In the genomic region with DNA sequence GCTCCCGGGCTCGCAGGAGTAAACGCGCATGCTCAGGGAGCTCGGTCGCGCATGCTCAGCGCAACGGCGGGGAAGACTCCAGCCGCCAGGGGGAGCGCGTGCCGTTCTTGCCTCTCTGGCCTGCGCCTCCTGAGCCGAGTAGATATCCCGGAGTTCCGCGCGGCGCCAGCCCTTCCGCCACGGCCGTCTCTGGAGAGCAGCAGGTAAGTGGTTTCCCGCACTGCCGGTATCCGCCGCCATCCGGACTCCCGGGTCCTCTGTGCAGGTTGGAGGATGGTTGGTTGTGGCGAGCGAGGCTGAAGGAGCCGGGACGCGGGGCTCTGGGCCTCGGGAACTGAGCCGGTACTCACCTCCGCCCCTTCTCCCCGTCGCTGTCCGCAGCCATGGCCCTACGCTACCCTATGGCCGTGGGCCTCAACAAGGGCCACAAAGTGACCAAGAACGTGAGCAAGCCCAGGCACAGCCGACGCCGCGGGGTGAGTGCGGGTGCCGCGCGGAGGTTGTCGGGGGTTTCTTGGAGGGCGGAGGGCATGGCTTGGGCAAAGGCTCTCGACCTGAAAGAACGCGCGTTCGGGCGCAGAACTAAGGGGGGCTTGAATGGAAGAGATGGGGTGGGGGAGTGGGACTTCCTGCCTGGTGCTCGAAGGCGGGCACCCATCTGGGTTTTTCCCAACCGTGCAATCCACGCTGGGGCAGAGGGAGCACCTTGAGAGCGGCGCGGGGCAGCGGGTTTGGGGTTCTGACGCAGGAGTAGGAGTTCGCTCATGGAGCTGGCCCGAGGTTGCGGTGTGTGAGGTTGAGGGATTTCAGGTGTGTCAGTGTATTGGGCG, we compare ENCODE assay signal across 8 cellular contexts.
DNase-seq lines count a peak whose midpoint lies in the region; TF ChIP-seq lines count a peak whose summit lies in the region.

A gene (plus strand): TSS at position 171 of the 830 bp plus-strand sequence. CDS start 213 bp downstream, at position 384.

- H3K27ac ChIP-seq in SK-N-MC = peak within 1 kb of the TSS; percentile 97

- peaks cover 14% of the 10 kb centered on the region for H3K4me1 ChIP-seq in HAP-1

- H3K9me3 ChIP-seq in HAP-1 (no peaks in the 10 kb centered on the region), SK-N-MC (ENCODE audit: low read depth, low read length) (no peaks in the 10 kb centered on the region)

- H3K4me3 ChIP-seq in HAP-1 = peak within 1 kb of the TSS; percentile 98
- H3K4me3 ChIP-seq in NB4 (ENCODE audit: low read depth, low read length) = peak within 1 kb of the TSS; percentile 85
- peak within 1 kb of the TSS; percentile 100 for H3K4me3 ChIP-seq in SK-N-MC

- H3K36me3 ChIP-seq in HAP-1 (replicated peaks) (peaks cover 52% of the 10 kb centered on the region), SK-N-MC (ENCODE audit: insufficient read depth, low read length) (peaks cover 47% of the 10 kb centered on the region)

- H3K27me3 ChIP-seq in HAP-1 (ENCODE audit: low read depth) = no peaks in the 10 kb centered on the region

- DNase-seq in EL (peak; percentile 96), HAP-1 (ENCODE audit: low spot score in 2 of 2) (peak; percentile 92 to 99), NB4 (ENCODE audit: low read depth) (peak; percentile 92), SK-N-MC (ENCODE audit: low read depth, low spot score) (peak; percentile 81), germinal center (ENCODE audit: low spot score) (peak; percentile 95), non-pigmented ciliary epithelial cell (ENCODE audit: low read depth) (peak; percentile 77), superior temporal gyrus (ENCODE audit: extremely low spot score) (peak; percentile 98)
- DNase-seq in activated naive CD4-positive, alpha-beta T cell treated with anti-CD3 and anti-CD28 coated beads, Interleukin-2, amount 50 U/mL, for 16 hours = peak; percentile 97

- peak; percentile 67 for TF ChIP-seq CTCF in NB4 (IDR thresholded peaks at IDR 0.05; ENCODE audit: low read depth, low read length)

- TF ChIP-seq POLR2A in NB4 (IDR thresholded peaks at IDR 0.05; ENCODE audit: extremely low read depth, insufficient read length) = peak; percentile 97

- in situ Hi-C loops in HAP-1 (cut with MboI; ENCODE audit: low sequenced_read_pairs) = no loop called here

- peak within 1 kb of the TSS; percentile 100 for H3K9ac ChIP-seq in SK-N-MC (ENCODE audit: insufficient read length)

Comparison
In these comparisons a context has a peak if more than half of its experiments do, and no peak if none do; other contexts are left out.
1. Peak in every context shown above with its lines: DNase-seq, H3K4me3 ChIP-seq and H3K27ac ChIP-seq.